ENCODE assay signal across 16 cellular contexts in the genomic region with DNA sequence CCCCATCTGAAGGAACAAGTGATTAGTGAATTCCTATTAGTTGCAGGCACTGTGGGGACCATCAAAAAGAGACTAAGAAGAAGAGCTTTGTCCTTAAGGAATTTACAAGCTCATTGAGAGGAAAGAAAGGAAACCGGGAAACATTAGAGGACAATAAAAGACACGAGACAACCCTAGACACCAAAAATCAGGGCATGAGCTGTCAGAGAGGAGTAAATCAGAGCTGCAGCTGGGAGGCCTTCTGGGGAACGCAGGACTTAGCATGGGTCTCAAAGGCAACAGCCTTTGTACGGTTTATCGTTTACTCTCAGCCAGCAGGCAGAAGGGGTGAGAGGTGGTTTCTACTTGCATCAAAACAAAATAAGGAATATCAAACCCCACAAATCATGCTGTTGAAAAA. TPM values are rescaled to one million over a fixed set of nuclear protein-coding genes. Genes with fewer than 3 reads are reported as not detected.
DNase-seq lines count a peak whose midpoint lies in the region; ATAC-seq, FAIRE-seq and TF ChIP-seq lines count a peak whose summit lies in the region.
"Had no signal": no experiment of that assay in that cellular context is flagged by ENCODE, and none has a peak within 500 bp of the region (broad histone marks: within the 10 kb centered on the region; RNA-seq: fewer than 3 reads in every experiment).

No MANE protein-coding gene starts in this region.

- H3K36me3 ChIP-seq in endothelial cell of umbilical vein (ENCODE audit: control insufficient read depth in 2 of 2, extremely low read depth in 1 of 2, insufficient read depth in 2 of 2, low read length in 2 of 2) (peaks cover 0 to 3% of the 10 kb centered on the region in 2 experiments), right lobe of liver (no peaks in the 10 kb centered on the region)
- H3K36me3 ChIP-seq: BLaER1 had no signal

- H3K4me2 ChIP-seq in endothelial cell of umbilical vein (ENCODE audit: insufficient read depth, low read length), result no peak overlapping the region
- H3K4me2 ChIP-seq: BLaER1 had no signal

- H3K36me3 Mint-ChIP-seq in WTC11, result no peaks in the 10 kb centered on the region; the same call in 1 of the 2 replicates
- H3K36me3 Mint-ChIP-seq in nephron progenitor cell (ENCODE audit: low read depth), result no peaks in the 10 kb centered on the region
- H3K36me3 Mint-ChIP-seq: CD8-positive, alpha-beta memory T cell had no signal

- no peak overlapping the region for H3K4me3 ChIP-seq in endothelial cell of umbilical vein (replicated peaks in 1 of 3; ENCODE audit: insufficient read depth in 1 of 3, low read depth in 1 of 3, low read length in 3 of 3)
- no peak overlapping the region for H3K4me3 ChIP-seq in coronary artery
- no peak overlapping the region for H3K4me3 ChIP-seq in right lobe of liver
- H3K4me3 ChIP-seq in right cardiac atrium (ENCODE audit: low read length), result no peak overlapping the region
- H3K4me3 ChIP-seq: BLaER1 had no signal

- POLR2A ChIA-PET in WTC11 (lab: Charles Lee), result no interaction called here
- POLR2A ChIA-PET in endothelial cell of umbilical vein (lab: Charles Lee), result no interaction called here

- 71% methylated on average over 5 of the region's 5 CpGs for WGBS in right lobe of liver (ENCODE audit: insufficient coverage, low coverage, low lambda C conversion rate, missing lambda C conversion rate)
- WGBS in right cardiac atrium, result 92% methylated on average over 5 of the region's 5 CpGs

- H3K4me3 Mint-ChIP-seq in WTC11, result no peak overlapping the region
- H3K4me3 Mint-ChIP-seq in nephron progenitor cell, result peak overlapping the region; percentile 47
- H3K4me3 Mint-ChIP-seq: CD8-positive, alpha-beta memory T cell; HFFc6 had no signal

- TF ChIP-seq CTCF in WTC11 (IDR thresholded peaks at IDR 0.05), result no peak
- no peak for TF ChIP-seq CTCF in endothelial cell of umbilical vein (IDR thresholded peaks at IDR 0.05; ENCODE audit: extremely low read depth in 1 of 2, insufficient read depth in 1 of 2, low read depth in 1 of 2, low read length in 2 of 2)
- no peak for TF ChIP-seq CTCF in nephron progenitor cell (IDR thresholded peaks at IDR 0.05)
- TF ChIP-seq CTCF in coronary artery (IDR thresholded peaks at IDR 0.05), result no peak
- TF ChIP-seq CTCF in right lobe of liver (IDR thresholded peaks at IDR 0.05), result no peak

- ATAC-seq in WTC11 (no peak), right lobe of liver (no peak), right cardiac atrium (no peak)

- CTCF ChIA-PET in WTC11 (lab: Charles Lee) (no interaction called here), endothelial cell of umbilical vein (lab: Charles Lee) (interaction anchor here (1.4 kb wide), 1 partner anchor 43 kb away, joined by 6 read pairs; no protein-coding TSS in a partner anchor)

- no peak overlapping the region for H3K9ac ChIP-seq in endothelial cell of umbilical vein (replicated peaks; ENCODE audit: extremely low read depth, insufficient read depth, low read length)
- H3K9ac ChIP-seq: BLaER1 had no signal

- dilution Hi-C loops in endothelial cell of umbilical vein (cut with MboI; ENCODE audit: extremely low pct_ligation_motif_present, low sequenced_read_pairs), result no loop called here

- intact Hi-C loops in endothelial cell of umbilical vein (cut with micrococcal nuclease), result no loop called here
- intact Hi-C loops in right lobe of liver (cut with DNase I), result no loop called here
- intact Hi-C loops in right cardiac atrium (cut with DNase I), result no loop called here

- H3K9me1 ChIP-seq in endothelial cell of umbilical vein (replicated peaks; ENCODE audit: control insufficient read depth, extremely low read depth, insufficient read depth, low read length), result no peaks in the 10 kb centered on the region

- no peaks in the 10 kb centered on the region for H3K9me3 ChIP-seq in endothelial cell of umbilical vein (replicated peaks; ENCODE audit: control insufficient read depth, insufficient read depth, low read length)
- H3K9me3 ChIP-seq in right lobe of liver, result no peaks in the 10 kb centered on the region
- H3K9me3 ChIP-seq in right cardiac atrium (ENCODE audit: control insufficient read depth, low read length), result no peaks in the 10 kb centered on the region
- H3K9me3 ChIP-seq: BLaER1 had no signal

- H3K27ac Mint-ChIP-seq in WTC11 (peak overlapping the region; percentile 47), nephron progenitor cell (peak overlapping the region; percentile 98)
- H3K27ac Mint-ChIP-seq: CD8-positive, alpha-beta memory T cell; HFFc6 had no signal

- H4K20me1 ChIP-seq in endothelial cell of umbilical vein (replicated peaks; ENCODE audit: control insufficient read depth, extremely low read depth, insufficient read depth, low read length), result no peaks in the 10 kb centered on the region
- H4K20me1 ChIP-seq: BLaER1 had no signal

- no peaks in the 10 kb centered on the region for H3K9me3 Mint-ChIP-seq in WTC11
- H3K9me3 Mint-ChIP-seq in nephron progenitor cell, result peaks cover 4% of the 10 kb centered on the region

- H2AFZ ChIP-seq in endothelial cell of umbilical vein (ENCODE audit: low read depth, low read length), result no peak overlapping the region

- H3K27me3 Mint-ChIP-seq in WTC11 (ENCODE audit: low read depth) (no peaks in the 10 kb centered on the region), nephron progenitor cell (ENCODE audit: low read depth, poor library complexity) (peaks cover 4% of the 10 kb centered on the region)

- no peak for FAIRE-seq in endothelial cell of umbilical vein (lab: Jason Lieb, UNC)
- FAIRE-seq: H1 had no signal

- BruUV-seq in endothelial cell of umbilical vein (replicated peaks; lab: Mats Ljungman, UMichigan), result no TSS peak

- H3K4me1 Mint-ChIP-seq in WTC11 (peaks cover 9% of the 10 kb centered on the region; the same call in 1 of the 2 replicates), nephron progenitor cell (peaks cover 97% of the 10 kb centered on the region)

- H3K27ac ChIP-seq in endothelial cell of umbilical vein (ENCODE audit: insufficient read depth, low read depth, low read length), result no peak overlapping the region
- no peak overlapping the region for H3K27ac ChIP-seq in coronary artery
- H3K27ac ChIP-seq in right lobe of liver, result no peak overlapping the region
- no peak overlapping the region for H3K27ac ChIP-seq in right cardiac atrium (ENCODE audit: low read length)
- H3K27ac ChIP-seq: BLaER1 had no signal

- DNase-seq in WTC11 (ENCODE audit: low spot score) (no peak), endothelial cell of umbilical vein (ENCODE audit: low read depth, low spot score) (peak; percentile 17), nephron progenitor cell (peak; percentile 39), retina (peak; percentile 25), coronary artery (ENCODE audit: low spot score) (no peak), right lobe of liver (no peak), right cardiac atrium (no peak)
- DNase-seq: 8988T; AML-193; CD8-positive, alpha-beta memory T cell; DMS53; GF-D8; HCEC 1CT; HFFc6 had no signal

- no peak for TF ChIP-seq POLR2A in endothelial cell of umbilical vein (IDR thresholded peaks at IDR 0.05; ENCODE audit: low read depth, low read length)
- TF ChIP-seq POLR2A in right lobe of liver (IDR thresholded peaks at IDR 0.05), result no peak

- H3K27me3 ChIP-seq in endothelial cell of umbilical vein (ENCODE audit: control insufficient read depth in 2 of 2, insufficient read depth in 2 of 2, low read length in 2 of 2) (no peaks in the 10 kb centered on the region), right lobe of liver (no peaks in the 10 kb centered on the region), right cardiac atrium (ENCODE audit: control insufficient read depth, insufficient read depth) (no peaks in the 10 kb centered on the region)
- H3K27me3 ChIP-seq: BLaER1 had no signal

- no peaks in the 10 kb centered on the region for H3K79me2 ChIP-seq in endothelial cell of umbilical vein (ENCODE audit: control insufficient read depth, insufficient read depth, low read length)

- no peaks in the 10 kb centered on the region for H3K4me1 ChIP-seq in endothelial cell of umbilical vein (ENCODE audit: control insufficient read depth, extremely low read depth, insufficient read depth, low read length)
- H3K4me1 ChIP-seq in right lobe of liver, result no peaks in the 10 kb centered on the region
- H3K4me1 ChIP-seq in right cardiac atrium (ENCODE audit: control insufficient read depth, insufficient read depth, low read length), result peaks cover 13% of the 10 kb centered on the region

TF ChIP-seq in WTC11, 78 proteins besides CTCF, POLR2A, EP300 and RAD21 (continues in another document):
- TF ChIP-seq, protein P1, sequence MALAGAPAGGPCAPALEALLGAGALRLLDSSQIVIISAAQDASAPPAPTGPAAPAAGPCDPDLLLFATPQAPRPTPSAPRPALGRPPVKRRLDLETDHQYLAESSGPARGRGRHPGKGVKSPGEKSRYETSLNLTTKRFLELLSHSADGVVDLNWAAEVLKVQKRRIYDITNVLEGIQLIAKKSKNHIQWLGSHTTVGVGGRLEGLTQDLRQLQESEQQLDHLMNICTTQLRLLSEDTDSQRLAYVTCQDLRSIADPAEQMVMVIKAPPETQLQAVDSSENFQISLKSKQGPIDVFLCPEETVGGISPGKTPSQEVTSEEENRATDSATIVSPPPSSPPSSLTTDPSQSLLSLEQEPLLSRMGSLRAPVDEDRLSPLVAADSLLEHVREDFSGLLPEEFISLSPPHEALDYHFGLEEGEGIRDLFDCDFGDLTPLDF (CRISPR knock-in tag; IDR thresholded peaks at IDR 0.05), result no peak
- no peak for TF ChIP-seq MXD4 (CRISPR knock-in tag; IDR thresholded peaks at IDR 0.05; ENCODE audit: borderline replicate concordance)

TF ChIP-seq in endothelial cell of umbilical vein, 7 proteins besides CTCF, POLR2A, EP300 and RAD21 (continues in another document):
- TF ChIP-seq POLR2AphosphoS5 (IDR thresholded peaks at IDR 0.05; ENCODE audit: insufficient read depth, low read depth, low read length) (no peak), MYC (IDR thresholded peaks at IDR 0.05; ENCODE audit: low read depth, low read length) (no peak), GATA2 (IDR thresholded peaks at IDR 0.05; ENCODE audit: insufficient read depth, insufficient read length, low read depth, low read length) (no peak), FOS (IDR thresholded peaks at IDR 0.05; ENCODE audit: borderline replicate concordance, insufficient read depth, low read length) (no peak)

RNA-seq across cellular contexts. Expression of a gene that starts 45.1 kb away (rescaled TPM):
- total RNA-seq in WTC11 (2021) (9.8 to 11.8 TPM (median 11.1 TPM) in 3 replicates), endothelial cell of umbilical vein (128 and 184 TPM in 2 replicates), right lobe of liver (1 to 10 TPM; 4.3 to 7.9 (median 5.4) TPM), right cardiac atrium (10 to 100 TPM; 26.3 to 34.0 (median 27.5) TPM)
- polyA plus RNA-seq in endothelial cell of umbilical vein (113 and 127 TPM in 2 replicates), right cardiac atrium (11.7 TPM)
- polyA plus RNA-seq in endothelial cell of umbilical vein (2011; cell fraction: cytosol; rRNA removed), result 92.0 and 92.9 TPM in 2 replicates
- polyA plus RNA-seq in endothelial cell of umbilical vein (2011; cell fraction: nucleus; rRNA removed), result 65.5 and 87.0 TPM in 2 replicates
- 43.6 and 56.7 TPM in 2 replicates for polyA plus RNA-seq in endothelial cell of umbilical vein (2012)
- polyA minus RNA-seq in endothelial cell of umbilical vein, result 112 and 129 TPM in 2 replicates
- 31.9 TPM for polyA minus RNA-seq in endothelial cell of umbilical vein (2011; cell fraction: cytosol; rRNA and poly(A)+ RNA removed)
- 35.2 and 36.7 TPM in 2 replicates for polyA minus RNA-seq in endothelial cell of umbilical vein (2011; cell fraction: nucleus; rRNA and poly(A)+ RNA removed)

Comparison
In these comparisons a context has a peak if more than half of its experiments do, and no peak if none do; other contexts are left out.
1. DNase-seq: peak in endothelial cell of umbilical vein (single experiment), nephron progenitor cell (single experiment) and retina (single experiment); none in WTC11 (single experiment), coronary artery (single experiment), right lobe of liver (0 of 3) and right cardiac atrium (0 of 3).